In the genomic region with DNA sequence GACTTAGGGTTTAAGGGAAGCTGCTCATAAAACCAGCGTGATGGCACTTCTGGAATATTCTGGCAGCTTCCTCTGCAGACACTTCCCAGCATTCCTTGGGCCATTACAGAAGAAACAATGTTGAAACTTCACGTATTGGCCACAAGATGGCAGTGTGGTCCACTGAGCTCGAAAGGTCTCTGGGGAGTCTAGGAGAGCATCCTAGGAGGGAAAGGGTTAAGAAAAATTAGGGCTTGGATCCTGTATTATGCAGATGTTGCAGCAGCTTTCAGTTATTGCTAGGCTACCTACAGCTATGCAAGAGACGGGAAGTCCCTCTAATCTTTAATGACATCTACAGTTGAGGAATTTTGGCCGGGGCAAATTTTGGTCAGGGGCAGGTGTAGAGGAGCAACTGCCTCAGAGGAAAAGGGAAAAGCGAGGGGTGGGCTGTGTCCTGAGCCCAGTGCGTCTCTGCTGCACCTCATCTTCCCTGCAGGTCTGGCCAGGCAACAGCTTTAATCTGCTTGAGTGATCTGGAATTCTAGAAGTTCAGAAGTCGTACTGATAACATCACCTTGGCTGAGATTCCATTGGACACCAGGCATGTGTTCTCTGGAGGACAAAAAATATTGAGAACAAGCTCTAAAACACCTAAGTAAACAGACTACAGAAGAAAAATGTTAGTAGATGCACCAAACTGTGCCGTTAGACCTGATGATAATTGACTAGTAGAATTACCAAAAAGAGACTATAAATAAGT, we compare ENCODE assay signal across 8 cellular contexts.
DNase-seq lines count a peak whose midpoint lies in the region; ATAC-seq and TF ChIP-seq lines count a peak whose summit lies in the region.

No MANE protein-coding gene starts in this region.

- TF ChIP-seq RAD21 in liver (IDR thresholded peaks at IDR 0.05) = peak; percentile 48 to 70

- DNase-seq in COR-L47 (lab: John Stamatoyannopoulos, UW) (peak; percentile 35), NCI-H69 (lab: John Stamatoyannopoulos, UW) (peak; percentile 54), ascending aorta (ENCODE audit: low spot score in 2 of 2) (no peak), NCI-H2196 treated with DMSO at 0.1 percent for 48 hours (lab: John Stamatoyannopoulos, UW; ENCODE audit: unreplicated experiment) (no peak)

- H3K4me1 ChIP-seq in liver (ENCODE audit: control insufficient read depth in 4 of 4, insufficient read depth in 4 of 4, low read length in 3 of 4) (no peaks in the 10 kb centered on the region), ascending aorta (no peaks in the 10 kb centered on the region)

- H3K4me3 ChIP-seq in liver (ENCODE audit: low read depth in 1 of 3, low read length in 3 of 3) = no peak overlapping the region
- H3K4me3 ChIP-seq in ascending aorta = no peak overlapping the region

- H3K9ac ChIP-seq in liver (ENCODE audit: low read depth in 1 of 2, low read length in 2 of 2) = no peak overlapping the region

- intact Hi-C loops in ascending aorta (cut with DNase I) = no loop called here

- H3K36me3 ChIP-seq in liver (ENCODE audit: control insufficient read depth in 4 of 4, insufficient read depth in 3 of 4, low read depth in 1 of 4, low read length in 3 of 4) (no peaks in the 10 kb centered on the region), ascending aorta (no peaks in the 10 kb centered on the region)

- H3K27ac ChIP-seq in liver (ENCODE audit: low read depth in 1 of 2, low read length in 2 of 2) = no peak overlapping the region
- no peak overlapping the region for H3K27ac ChIP-seq in ascending aorta

- ATAC-seq in GM18520 (IDR thresholded peaks at IDR 0.05; ENCODE audit: unreplicated experiment) = peak; percentile 38
- ATAC-seq in HG02938 (IDR thresholded peaks at IDR 0.05; ENCODE audit: unreplicated experiment) = peak; percentile 79

- H3K27me3 Mint-ChIP-seq in brain = peaks cover 9% of the 10 kb centered on the region

- H3K27me3 ChIP-seq in liver (ENCODE audit: control insufficient read depth in 4 of 4, insufficient read depth in 4 of 4, low read length in 3 of 4) = peaks cover 0 to 2% (median 0%) of the 10 kb centered on the region in 4 donors
- H3K27me3 ChIP-seq in ascending aorta = no peaks in the 10 kb centered on the region

- H3K4me1 Mint-ChIP-seq in brain = no peaks in the 10 kb centered on the region

- 33% methylated on average over 9 of the region's 9 CpGs for WGBS in liver

- H3K9me3 Mint-ChIP-seq in brain = no peaks in the 10 kb centered on the region

- no peak overlapping the region for H3K27ac Mint-ChIP-seq in brain

- no peaks in the 10 kb centered on the region for H3K36me3 Mint-ChIP-seq in brain

- TF ChIP-seq CTCF in brain (conservative IDR thresholded peaks at IDR 0.05) (peak; percentile 26 to 54), liver (IDR thresholded peaks at IDR 0.05; ENCODE audit: low read depth, low read length, missing input control) (peak; percentile 40), ascending aorta (IDR thresholded peaks at IDR 0.05) (peak in 1 of 3 experiments; percentile 36)

- H3K4me3 Mint-ChIP-seq in brain = no peak overlapping the region

- no peaks in the 10 kb centered on the region for H3K9me3 ChIP-seq in liver (ENCODE audit: control insufficient read depth in 4 of 4, low read length in 3 of 4)
- H3K9me3 ChIP-seq in ascending aorta = no peaks in the 10 kb centered on the region

TF ChIP-seq in liver, 16 proteins besides CTCF, POLR2A, EP300 and RAD21:
- TF ChIP-seq YY1 (IDR thresholded peaks at IDR 0.05) (peak; percentile 49), SP1 (IDR thresholded peaks at IDR 0.05) (no peak)
- TF ChIP-seq, protein P1, sequence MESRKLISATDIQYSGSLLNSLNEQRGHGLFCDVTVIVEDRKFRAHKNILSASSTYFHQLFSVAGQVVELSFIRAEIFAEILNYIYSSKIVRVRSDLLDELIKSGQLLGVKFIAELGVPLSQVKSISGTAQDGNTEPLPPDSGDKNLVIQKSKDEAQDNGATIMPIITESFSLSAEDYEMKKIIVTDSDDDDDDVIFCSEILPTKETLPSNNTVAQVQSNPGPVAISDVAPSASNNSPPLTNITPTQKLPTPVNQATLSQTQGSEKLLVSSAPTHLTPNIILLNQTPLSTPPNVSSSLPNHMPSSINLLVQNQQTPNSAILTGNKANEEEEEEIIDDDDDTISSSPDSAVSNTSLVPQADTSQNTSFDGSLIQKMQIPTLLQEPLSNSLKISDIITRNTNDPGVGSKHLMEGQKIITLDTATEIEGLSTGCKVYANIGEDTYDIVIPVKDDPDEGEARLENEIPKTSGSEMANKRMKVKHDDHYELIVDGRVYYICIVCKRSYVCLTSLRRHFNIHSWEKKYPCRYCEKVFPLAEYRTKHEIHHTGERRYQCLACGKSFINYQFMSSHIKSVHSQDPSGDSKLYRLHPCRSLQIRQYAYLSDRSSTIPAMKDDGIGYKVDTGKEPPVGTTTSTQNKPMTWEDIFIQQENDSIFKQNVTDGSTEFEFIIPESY (IDR thresholded peaks at IDR 0.05) = no peak
- TF ChIP-seq, protein P2, sequence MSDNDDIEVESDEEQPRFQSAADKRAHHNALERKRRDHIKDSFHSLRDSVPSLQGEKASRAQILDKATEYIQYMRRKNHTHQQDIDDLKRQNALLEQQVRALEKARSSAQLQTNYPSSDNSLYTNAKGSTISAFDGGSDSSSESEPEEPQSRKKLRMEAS (IDR thresholded peaks at IDR 0.05) = no peak

Comparison
In these comparisons a context has a peak if more than half of its experiments do, and no peak if none do; other contexts are left out.
1. DNase-seq: peak in COR-L47 (single experiment) and NCI-H69 (single experiment); none in ascending aorta (0 of 2) and NCI-H2196 treated with DMSO at 0.1 percent for 48 hours (single experiment).